Comparison of ENCODE assay signal across 28 cellular contexts in the genomic region with DNA sequence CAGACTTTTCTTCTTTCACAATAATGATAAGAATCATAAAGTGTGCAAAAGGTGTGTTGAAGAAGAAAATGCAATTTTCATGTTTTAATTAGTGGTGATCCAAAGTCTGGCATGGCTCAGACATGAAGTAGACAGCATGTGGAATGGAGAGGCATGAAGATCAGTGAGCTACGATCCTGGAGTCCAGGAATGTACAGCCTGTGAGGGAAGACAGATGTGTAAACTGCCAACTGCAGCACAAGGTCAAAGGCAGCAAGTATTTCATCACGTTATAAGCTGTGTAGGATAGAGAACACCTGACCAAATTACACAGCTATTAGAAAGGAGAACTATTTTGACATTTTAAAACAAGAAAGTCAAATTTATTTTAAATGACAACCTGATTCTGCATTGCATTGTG.
"Had no signal": no experiment of that assay in that cellular context is flagged by ENCODE, and none has a peak within 500 bp of the region (broad histone marks: within the 10 kb centered on the region; RNA-seq: fewer than 3 reads in every experiment).

No MANE protein-coding gene starts in this region.

- H3K4me1 ChIP-seq: left ventricle myocardium inferior, pancreas, prostate gland, stomach, testis, thyroid gland, transverse colon, upper lobe of left lung, uterus had no signal

- H3K27ac Mint-ChIP-seq: mesothelial cell of epicardium; naive B cell; natural killer cell treated with Interleukin-12 subunit alpha and Interleukin-12 subunit beta and Interleukin-15 and Interleukin-18, amount 100 ng/mL, for 72 hours; stimulated activated naive B cell treated with anti-CD40 and anti-IgM and Interleukin-4, amounts not matched to agents 10 μg/mL and 1 μg/mL and 100 μg/mL, for 72 hours had no signal

- H3K27ac ChIP-seq: left ventricle myocardium inferior, pancreas, prostate gland, skin epidermis, stomach, testis, thyroid gland, transverse colon, upper lobe of left lung, uterus had no signal

- H3K4me3 Mint-ChIP-seq: mesothelial cell of epicardium; natural killer cell treated with Interleukin-12 subunit alpha and Interleukin-12 subunit beta and Interleukin-15 and Interleukin-18, amount 100 ng/mL, for 72 hours; stimulated activated naive B cell treated with anti-CD40 and anti-IgM and Interleukin-4, amounts not matched to agents 10 μg/mL and 1 μg/mL and 100 μg/mL, for 72 hours had no signal

- H3K27me3 ChIP-seq: pancreas, stomach, testis, thyroid gland, transverse colon, upper lobe of left lung, uterus had no signal

- H3K4me3 ChIP-seq: left ventricle myocardium inferior, lung, pancreas, prostate gland, skin epidermis, stomach, testis, thyroid gland, transverse colon, upper lobe of left lung, uterus had no signal

- H3K9me3 ChIP-seq: pancreas, prostate gland, testis, thyroid gland, transverse colon, uterus had no signal

- H3K36me3 Mint-ChIP-seq: mesothelial cell of epicardium; natural killer cell treated with Interleukin-12 subunit alpha and Interleukin-12 subunit beta and Interleukin-15 and Interleukin-18, amount 100 ng/mL, for 72 hours had no signal

- ATAC-seq: left cardiac atrium; natural killer cell treated with Interleukin-12 subunit alpha and Interleukin-12 subunit beta and Interleukin-15 and Interleukin-18, amount 100 ng/mL, for 72 hours; pancreas; right cardiac atrium; sciatic nerve; stimulated activated naive B cell treated with anti-CD40 and anti-IgM and Interleukin-4, amounts not matched to agents 10 μg/mL and 1 μg/mL and 100 μg/mL, for 72 hours; stimulated activated naive CD8-positive, alpha-beta T cell treated with anti-CD3 and anti-CD28 coated beads, Interleukin-15, Interleukin-2, amounts not matched to agents 100 U/mL and 50 U/mL, for 24 hours had no signal

- H3K36me3 ChIP-seq: left ventricle myocardium inferior, pancreas, prostate gland, stomach, thyroid gland, transverse colon, upper lobe of left lung, uterus had no signal

- DNase-seq: hippocampal formation; kidney glomerular epithelial cell; left cardiac atrium; left ventricle myocardium inferior; mesendoderm; naive B cell; pancreas; posterior cingulate gyrus; retina; right cardiac atrium; stimulated activated CD4-positive, alpha-beta T cell treated with anti-CD3 and anti-CD28 coated beads, Interleukin-12 subunit alpha, Interleukin-12 subunit beta, amount 100 ng/mL, for 4 hours; stimulated activated CD4-positive, alpha-beta T cell treated with anti-CD3 and anti-CD28 coated beads, Interleukin-15, amount 100 ng/mL, for 24 hours; stimulated activated CD4-positive, alpha-beta T cell treated with anti-CD3 and anti-CD28 coated beads, Interleukin-2, amount 100 ng/mL, for 24 hours; stimulated activated CD4-positive, alpha-beta T cell treated with anti-CD3 and anti-CD28 coated beads, Interleukin-4, amount 100 ng/mL, for 1 hour; stimulated activated naive B cell treated with anti-CD40 and anti-IgM and Interleukin-4, amounts not matched to agents 10 μg/mL and 1 μg/mL and 100 μg/mL, for 72 hours; stimulated activated naive CD8-positive, alpha-beta T cell treated with anti-CD3 and anti-CD28 coated beads, Interleukin-15, Interleukin-2, amounts not matched to agents 100 U/mL and 50 U/mL, for 24 hours; stomach; testis; thyroid gland; transverse colon; upper lobe of left lung; uterus had no signal

- H3K4me1 Mint-ChIP-seq: mesothelial cell of epicardium had no signal
